26 cellular contexts compared by ENCODE assay signal in genomic region chr18:79760348-79760747, GRCh38. TPM values are rescaled to one million over a fixed set of nuclear protein-coding genes. Genes with fewer than 3 reads are reported as not detected.
"Had no signal": no experiment of that assay in that cellular context is flagged by ENCODE, and none has a peak within 500 bp of the region (broad histone marks: within the 10 kb centered on the region; RNA-seq: fewer than 3 reads in every experiment).

No MANE protein-coding gene starts in this region.

- H3K27ac Mint-ChIP-seq: dendritic cell treated with granulocyte-macrophage colony-stimulating factor and Interleukin-4, amounts not matched to agents 40 ng/mL and 50 ng/mL, for 4 days; endodermal cell; mesothelial cell of epicardium had no signal

- H3K27me3 Mint-ChIP-seq: dendritic cell treated with granulocyte-macrophage colony-stimulating factor and Interleukin-4, amounts not matched to agents 40 ng/mL and 50 ng/mL, for 4 days; effector memory CD8-positive, alpha-beta T cell; naive B cell had no signal

- H3K4me1 Mint-ChIP-seq: endodermal cell had no signal

- H3K4me1 ChIP-seq: esophagus squamous epithelium, gastrocnemius medialis, heart right ventricle, left lung, lower lobe of right lung had no signal

- H3K27me3 ChIP-seq: esophagus squamous epithelium, gastrocnemius medialis, heart right ventricle had no signal

- ATAC-seq: effector memory CD8-positive, alpha-beta T cell; esophagus mucosa; gastrocnemius medialis; heart right ventricle; left cardiac atrium; left lung; left ventricle myocardium superior; lower lobe of right lung; mucosa of descending colon had no signal

- H3K9me3 ChIP-seq: esophagus squamous epithelium, gastrocnemius medialis, mucosa of descending colon had no signal

- DNase-seq: cortex of kidney; effector CD8-positive, alpha-beta T cell; effector memory CD8-positive, alpha-beta T cell; endodermal cell; erythroblast; esophagus squamous epithelium; foreskin fibroblast; foreskin melanocyte; gastrocnemius medialis; glutamatergic neuron; heart right ventricle; hippocampal formation; left cardiac atrium; left lung; left ventricle myocardium superior; lower lobe of right lung; mesenchymal stem cell; mucosa of descending colon; naive B cell had no signal

- H3K4me3 Mint-ChIP-seq: dendritic cell treated with granulocyte-macrophage colony-stimulating factor and Interleukin-4, amounts not matched to agents 40 ng/mL and 50 ng/mL, for 4 days; effector memory CD8-positive, alpha-beta T cell; endodermal cell; mesothelial cell of epicardium; naive B cell had no signal

- H3K27ac ChIP-seq: epithelial cell of prostate, esophagus squamous epithelium, gastrocnemius medialis, heart right ventricle, left lung, lower lobe of right lung had no signal

- H3K4me3 ChIP-seq: esophagus squamous epithelium, gastrocnemius medialis, heart right ventricle, left lung, lower lobe of right lung, mucosa of descending colon had no signal

RNA-seq across cellular contexts. Expression of gene KCNG2, which starts 37.4 kb away (rescaled TPM):
- total RNA-seq: endodermal cell, glomerular endothelial cell, kidney epithelial cell, left ventricle myocardium superior, mesothelial cell of epicardium had no signal
- polyA plus RNA-seq: keratinocyte had no signal
